ENCODE assay signal across 31 cellular contexts in genomic region chr3:133758969-133759739, GRCh38. TPM values are rescaled to one million over a fixed set of nuclear protein-coding genes. Genes with fewer than 3 reads are reported as not detected.
"Had no signal": no experiment of that assay in that cellular context is flagged by ENCODE, and none has a peak within 500 bp of the region (broad histone marks: within the 10 kb centered on the region; RNA-seq: fewer than 3 reads in every experiment).

No MANE protein-coding gene starts in this region.

- ATAC-seq: activated CD4-positive, alpha-beta T cell treated with anti-CD3 and anti-CD28 coated beads for 36 hours; activated CD8-positive, alpha-beta memory T cell treated with anti-CD3 and anti-CD28 coated beads, Interleukin-2, amount 10 ng/mL, durations not matched to agents 7 days and 5 days; activated CD8-positive, alpha-beta T cell treated with anti-CD3 and anti-CD28 coated beads, Interleukin-2, amount 10 ng/mL, durations not matched to agents 7 days and 5 days; activated naive CD4-positive, alpha-beta T cell treated with anti-CD3 and anti-CD28 coated beads, Interleukin-2, amount 50 U/mL, for 72 hours; esophagus mucosa; T-helper 17 cell had no signal

- H3K9me3 Mint-ChIP-seq: activated CD4-positive, alpha-beta memory T cell treated with anti-CD3 and anti-CD28 coated beads for 36 hours; activated CD4-positive, alpha-beta T cell treated with anti-CD3 and anti-CD28 coated beads, Interleukin-2, amount 10 ng/mL, durations not matched to agents 24 days and 14 days; activated naive CD4-positive, alpha-beta T cell treated with anti-CD3 and anti-CD28 coated beads, Interleukin-2, amount 10 ng/mL, durations not matched to agents 7 days and 5 days; activated naive CD4-positive, alpha-beta T cell treated with anti-CD3 and anti-CD28 coated beads, Interleukin-2, amount 50 U/mL, for 72 hours; activated naive CD8-positive, alpha-beta T cell treated with anti-CD3 and anti-CD28 coated beads, Interleukin-2, amount 10 ng/mL, durations not matched to agents 7 days and 5 days; activated T-helper 1 cell treated with anti-CD3 and anti-CD28 coated beads, Interleukin-12 subunit alpha, Interleukin-12 subunit beta, Interleukin-2, Interleukin-4 antibody, amounts not matched to agents 30 ng/mL and 10 ng/mL and 1 ng/mL, durations not matched to agents 14 hours and 24 hours and 36 hours; activated T-helper 2 cell treated with anti-CD3 and anti-CD28 coated beads, Interferon-gamma antibody, Interleukin-2, Interleukin-4, amounts not matched to agents 10 μg/mL and 5 μg/mL and 100 μg/mL, durations not matched to agents 14 hours and 24 hours and 36 hours; brain; T-helper 2 cell treated with Interferon-gamma antibody and Interleukin-4, amounts not matched to agents 5 μg/mL and 100 μg/mL, for 36 hours had no signal

- H3K4me3 Mint-ChIP-seq: activated CD4-positive, alpha-beta memory T cell treated with anti-CD3 and anti-CD28 coated beads for 36 hours; activated CD4-positive, alpha-beta T cell treated with anti-CD3 and anti-CD28 coated beads for 36 hours; activated CD4-positive, alpha-beta T cell treated with anti-CD3 and anti-CD28 coated beads, Interleukin-2, amount 10 ng/mL, durations not matched to agents 24 days and 14 days; activated CD8-positive, alpha-beta memory T cell treated with anti-CD3 and anti-CD28 coated beads, Interleukin-2, amount 10 ng/mL, durations not matched to agents 7 days and 5 days; activated CD8-positive, alpha-beta T cell treated with anti-CD3 and anti-CD28 coated beads, Interleukin-2, amount 10 ng/mL, durations not matched to agents 7 days and 5 days; activated naive CD4-positive, alpha-beta T cell treated with anti-CD3 and anti-CD28 coated beads, Interleukin-2, amount 10 ng/mL, durations not matched to agents 7 days and 5 days; activated naive CD8-positive, alpha-beta T cell treated with anti-CD3 and anti-CD28 coated beads, Interleukin-2, amount 10 ng/mL, durations not matched to agents 7 days and 5 days; activated T-helper 1 cell treated with anti-CD3 and anti-CD28 coated beads, Interleukin-12 subunit alpha, Interleukin-12 subunit beta, Interleukin-2, Interleukin-4 antibody, amounts not matched to agents 30 ng/mL and 10 ng/mL and 1 ng/mL, durations not matched to agents 14 hours and 24 hours and 36 hours; brain; T-helper 17 cell; T-helper 2 cell treated with Interferon-gamma antibody and Interleukin-4, amounts not matched to agents 5 μg/mL and 100 μg/mL, for 36 hours had no signal

- H3K4me3 ChIP-seq: ascending aorta, breast epithelium, cardiac muscle cell, colonic mucosa had no signal

- H3K4me1 Mint-ChIP-seq: activated CD4-positive, alpha-beta T cell treated with anti-CD3 and anti-CD28 coated beads for 36 hours; activated CD4-positive, alpha-beta T cell treated with anti-CD3 and anti-CD28 coated beads, Interleukin-2, amount 10 ng/mL, durations not matched to agents 24 days and 14 days; activated naive CD4-positive, alpha-beta T cell treated with anti-CD3 and anti-CD28 coated beads, Interleukin-2, amount 10 ng/mL, durations not matched to agents 7 days and 5 days; activated naive CD8-positive, alpha-beta T cell treated with anti-CD3 and anti-CD28 coated beads, Interleukin-2, amount 10 ng/mL, durations not matched to agents 7 days and 5 days; T-helper 17 cell had no signal

- H3K27me3 Mint-ChIP-seq: brain had no signal

- DNase-seq: activated CD4-positive, alpha-beta memory T cell treated with anti-CD3 and anti-CD28 coated beads for 36 hours; activated CD4-positive, alpha-beta T cell treated with anti-CD3 and anti-CD28 coated beads for 36 hours; activated CD4-positive, alpha-beta T cell treated with anti-CD3 and anti-CD28 coated beads, Interleukin-2, amount 10 ng/mL, durations not matched to agents 24 days and 14 days; activated CD4-positive, CD25-positive, alpha-beta regulatory T cell; activated CD4-positive, CD25-positive, alpha-beta regulatory T cell treated with anti-CD3 and anti-CD28 coated beads, Interleukin-2, amount 50 U/mL, for 72 hours; activated CD8-positive, alpha-beta memory T cell treated with anti-CD3 and anti-CD28 coated beads, Interleukin-2, amount 10 ng/mL, durations not matched to agents 7 days and 5 days; activated CD8-positive, alpha-beta memory T cell treated with anti-CD3 and anti-CD28 coated beads, Interleukin-2, amount 50 U/mL, for 4 hours; activated CD8-positive, alpha-beta T cell treated with anti-CD3 and anti-CD28 coated beads, Interleukin-2, amount 10 ng/mL, durations not matched to agents 7 days and 5 days; activated effector memory CD4-positive, alpha-beta T cell treated with anti-CD3 and anti-CD28 coated beads, Interleukin-2, amount 50 U/mL, for 16 hours; activated naive CD4-positive, alpha-beta T cell treated with anti-CD3 and anti-CD28 coated beads, Interleukin-2, amount 10 ng/mL, durations not matched to agents 7 days and 5 days; activated naive CD8-positive, alpha-beta T cell treated with anti-CD3 and anti-CD28 coated beads, Interleukin-2, amount 10 ng/mL, durations not matched to agents 7 days and 5 days; activated T-cell treated with anti-CD3 and anti-CD28 coated beads, Interleukin-2, amount 50 U/mL, for 1 hour; activated T-cell treated with anti-CD3 and anti-CD28 coated beads, Interleukin-2, amount 50 U/mL, for 48 hours; central memory CD4-positive, alpha-beta T cell; cerebellar nuclear complex; colonic mucosa; effector CD8-positive, alpha-beta T cell; foreskin fibroblast; head of caudate nucleus; T-helper 17 cell; T1000; WERI-Rb-1 had no signal

- H3K27me3 ChIP-seq: ascending aorta, breast epithelium, colonic mucosa had no signal

- H3K4me1 ChIP-seq: ascending aorta, breast epithelium, colonic mucosa had no signal

- H3K36me3 Mint-ChIP-seq: activated CD4-positive, alpha-beta memory T cell treated with anti-CD3 and anti-CD28 coated beads for 36 hours; activated CD8-positive, alpha-beta memory T cell treated with anti-CD3 and anti-CD28 coated beads, Interleukin-2, amount 10 ng/mL, durations not matched to agents 7 days and 5 days; activated naive CD4-positive, alpha-beta T cell treated with anti-CD3 and anti-CD28 coated beads, Interleukin-2, amount 10 ng/mL, durations not matched to agents 7 days and 5 days; activated naive CD4-positive, alpha-beta T cell treated with anti-CD3 and anti-CD28 coated beads, Interleukin-2, amount 50 U/mL, for 72 hours; activated naive CD8-positive, alpha-beta T cell treated with anti-CD3 and anti-CD28 coated beads, Interleukin-2, amount 10 ng/mL, durations not matched to agents 7 days and 5 days; brain had no signal

- H3K27ac ChIP-seq: ascending aorta, breast epithelium, cardiac muscle cell, colonic mucosa, WERI-Rb-1 had no signal

- H3K27ac Mint-ChIP-seq: activated CD4-positive, alpha-beta memory T cell treated with anti-CD3 and anti-CD28 coated beads for 36 hours; activated CD4-positive, alpha-beta T cell treated with anti-CD3 and anti-CD28 coated beads for 36 hours; activated CD4-positive, alpha-beta T cell treated with anti-CD3 and anti-CD28 coated beads, Interleukin-2, amount 10 ng/mL, durations not matched to agents 24 days and 14 days; activated CD8-positive, alpha-beta memory T cell treated with anti-CD3 and anti-CD28 coated beads, Interleukin-2, amount 10 ng/mL, durations not matched to agents 7 days and 5 days; activated CD8-positive, alpha-beta T cell treated with anti-CD3 and anti-CD28 coated beads, Interleukin-2, amount 10 ng/mL, durations not matched to agents 7 days and 5 days; activated naive CD4-positive, alpha-beta T cell treated with anti-CD3 and anti-CD28 coated beads, Interleukin-2, amount 10 ng/mL, durations not matched to agents 7 days and 5 days; activated naive CD4-positive, alpha-beta T cell treated with anti-CD3 and anti-CD28 coated beads, Interleukin-2, amount 50 U/mL, for 72 hours; activated naive CD8-positive, alpha-beta T cell treated with anti-CD3 and anti-CD28 coated beads, Interleukin-2, amount 10 ng/mL, durations not matched to agents 7 days and 5 days; activated T-helper 1 cell treated with anti-CD3 and anti-CD28 coated beads, Interleukin-12 subunit alpha, Interleukin-12 subunit beta, Interleukin-2, Interleukin-4 antibody, amounts not matched to agents 30 ng/mL and 10 ng/mL and 1 ng/mL, durations not matched to agents 14 hours and 24 hours and 36 hours; activated T-helper 2 cell treated with anti-CD3 and anti-CD28 coated beads, Interferon-gamma antibody, Interleukin-2, Interleukin-4, amounts not matched to agents 10 μg/mL and 5 μg/mL and 100 μg/mL, durations not matched to agents 14 hours and 24 hours and 36 hours; brain; T-helper 17 cell; T-helper 2 cell treated with Interferon-gamma antibody and Interleukin-4, amounts not matched to agents 5 μg/mL and 100 μg/mL, for 36 hours had no signal

- H3K9me3 ChIP-seq: ascending aorta, breast epithelium, colonic mucosa had no signal

- H3K36me3 ChIP-seq: ascending aorta, breast epithelium, cardiac muscle cell, colonic mucosa, WERI-Rb-1 had no signal

RNA-seq across cellular contexts. Expression of gene TF, which starts 13.0 kb away (rescaled TPM):
- total RNA-seq: activated T-helper 1 cell treated with anti-CD3 and anti-CD28 coated beads, Interleukin-12 subunit alpha, Interleukin-12 subunit beta, Interleukin-2, Interleukin-4 antibody, amounts not matched to agents 30 ng/mL and 10 ng/mL and 1 ng/mL, durations not matched to agents 14 hours and 24 hours and 36 hours had no signal
